Comparison of ENCODE assay signal across 14 cellular contexts in the genomic region with DNA sequence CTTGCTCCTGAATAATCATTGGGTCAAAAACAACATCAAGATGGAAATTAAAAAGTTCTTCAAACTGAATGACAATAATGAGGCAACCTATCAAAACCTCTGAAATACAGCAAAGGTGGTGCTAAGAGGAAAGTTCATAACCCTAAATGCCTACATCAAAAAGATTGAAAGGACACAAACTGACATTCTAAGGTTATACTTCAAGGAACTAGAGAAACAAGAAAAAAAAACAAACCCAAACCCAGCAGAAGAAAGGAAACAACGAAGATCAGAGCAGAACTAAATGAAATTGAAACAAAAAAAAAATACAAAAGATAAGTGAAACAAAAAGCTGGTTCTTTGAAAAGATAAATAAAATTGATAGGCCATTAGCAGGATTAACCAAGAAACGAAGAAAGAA. TPM values are rescaled to one million over a fixed set of nuclear protein-coding genes. Genes with fewer than 3 reads are reported as not detected.
"Had no signal": no experiment of that assay in that cellular context is flagged by ENCODE, and none has a peak within 500 bp of the region (broad histone marks: within the 10 kb centered on the region; RNA-seq: fewer than 3 reads in every experiment).

No MANE protein-coding gene starts in this region.

RNA-seq across cellular contexts. Expression of gene TMPRSS12, which starts 26.2 kb away (rescaled TPM):
- total RNA-seq: activated B cell treated with CpG ODN at 0.5 μM for 24 hours; activated T-cell treated with anti-CD3 and anti-CD28 coated beads, Interleukin-2, amount 50 U/mL, for 72 hours; activated T-helper 17 cell treated with anti-CD3 and anti-CD28 coated beads, Interleukin-2, amount 50 U/mL, for 72 hours; astrocyte; bronchial epithelial cell; cardiac septum; cerebellum; dorsolateral prefrontal cortex; esophagus muscularis mucosa; foreskin keratinocyte; gastrocnemius medialis; heart left ventricle; T-helper 1 cell treated with Interleukin-12 subunit alpha and Interleukin-12 subunit beta and Interleukin-4 antibody, amounts not matched to agents 30 ng/mL and 1 ng/mL, for 36 hours; T-helper 2 cell treated with Interferon-gamma antibody and Interleukin-4, amounts not matched to agents 100 ng/mL and 5 ng/mL, for 36 hours had no signal
- polyA plus RNA-seq: foreskin keratinocyte, heart left ventricle had no signal
